In the genomic region with DNA sequence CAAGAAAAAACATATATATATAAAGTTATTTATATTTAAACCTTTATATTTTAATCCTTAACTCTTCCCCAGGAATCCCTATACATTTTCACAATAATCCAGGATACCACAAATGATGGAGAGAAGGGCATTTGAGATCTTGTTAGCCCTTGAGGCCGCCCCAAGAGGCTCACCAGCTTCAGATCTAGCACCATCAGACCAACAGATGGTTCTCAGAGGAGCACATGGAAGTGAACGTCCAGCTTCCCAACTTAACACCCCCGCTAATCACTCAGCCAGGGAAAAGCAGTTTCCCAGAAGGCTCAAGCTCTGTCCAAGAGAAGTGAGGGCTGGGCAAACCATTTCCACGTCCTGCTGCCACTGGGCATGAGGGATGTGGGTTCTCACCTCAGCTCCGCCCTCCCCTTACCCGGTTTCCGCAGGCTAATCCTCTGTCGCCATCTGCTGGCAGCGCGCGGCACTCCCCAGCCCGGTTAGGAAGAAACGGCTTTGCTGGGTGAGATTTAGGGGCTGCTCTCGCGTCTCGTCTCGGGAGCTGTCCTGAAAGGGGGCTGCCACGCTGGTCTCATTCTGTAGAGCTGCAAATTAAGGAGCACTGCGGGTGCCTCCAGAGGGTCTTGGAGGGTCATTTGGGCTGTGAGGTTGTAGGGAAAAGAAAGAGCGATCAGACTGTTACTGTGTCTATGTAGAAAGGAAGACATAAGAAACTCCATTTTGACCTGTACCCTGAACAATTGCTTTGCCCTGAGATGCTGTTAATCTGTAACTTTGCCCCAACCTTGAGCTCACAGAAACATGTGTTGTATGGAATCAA, we compare ENCODE assay signal across 8 cellular contexts. TPM values are rescaled to one million over a fixed set of nuclear protein-coding genes. Genes with fewer than 3 reads are reported as not detected.
A peak's percentile ranks its signal among the peaks of the same experiment; 100 is the strongest.
DNase-seq lines count a peak whose midpoint lies in the region; ATAC-seq and TF ChIP-seq lines count a peak whose summit lies in the region.

No MANE protein-coding gene starts in this region.

- H3K4me3 ChIP-seq in AG04449 (ENCODE audit: low read depth, low read length), result peak overlapping the region; percentile 30; the same call in 1 of the 2 replicates
- peak overlapping the region; percentile 41 for H3K4me3 ChIP-seq in choroid plexus epithelial cell (ENCODE audit: low read depth, low read length)
- H3K4me3 ChIP-seq in lower leg skin (ENCODE audit: low read depth, poor library complexity, severe bottlenecking), result no peak overlapping the region

- TF ChIP-seq POLR2A in lower leg skin (IDR thresholded peaks at IDR 0.05), result no peak

- intact Hi-C loops in lower leg skin (cut with DNase I; ENCODE audit: low total_unique reads), result no loop called here

- peak; percentile 98 for ATAC-seq in GM18909 (IDR thresholded peaks at IDR 0.05; ENCODE audit: poor library complexity, unreplicated experiment)
- peak; percentile 94 for ATAC-seq in HG03139 (IDR thresholded peaks at IDR 0.05; ENCODE audit: unreplicated experiment)

- POLR2A ChIA-PET in AG04449 (lab: Yijun Ruan, JAX), result no interaction called here

- DNase-seq in AG04449 (ENCODE audit: low read depth, low spot score), result no peak
- peak; percentile 54 for DNase-seq in NCI-H460 (ENCODE audit: extremely low read depth, low read depth)
- DNase-seq in activated CD4-positive, alpha-beta T cell treated with anti-CD3 and anti-CD28 coated beads for 48 hours, result peak; percentile 92
- peak; percentile 82 for DNase-seq in choroid plexus epithelial cell (ENCODE audit: low read depth)
- DNase-seq in lower leg skin (ENCODE audit: low spot score in 2 of 2), result peak; percentile 76 to 97
- peak; percentile 64 to 92 (median 76) for DNase-seq in stimulated activated CD4-positive, alpha-beta T cell treated with anti-CD3 and anti-CD28 coated beads, TNF-alpha, amount 100 ng/mL, for 1 hour (ENCODE audit: low read depth in 3 of 3, low spot score in 1 of 3)

- TF ChIP-seq CTCF in AG04449 (IDR thresholded peaks at IDR 0.05; ENCODE audit: insufficient read depth, low read length, missing control alignments) (peak; percentile 100), choroid plexus epithelial cell (conservative IDR thresholded peaks at IDR 0.05; ENCODE audit: low read depth, low read length) (peak; percentile 99), lower leg skin (IDR thresholded peaks at IDR 0.05) (peak in 1 of 3 donors; percentile 68)

- CTCF ChIA-PET in AG04449 (lab: Yijun Ruan, JAX), result interaction anchor here (0.6 to 2.6 kb wide), 41 partner anchors 9 to 568 kb away, joined by 3 to 67 read pairs (median 6); a partner anchor contains a TSS

- WGBS in lower leg skin, 2 donors, result 13 to 21% methylated on average over 20 of the region's 20 CpGs

RNA-seq across cellular contexts. Expression of a gene that starts 6.8 kb away (rescaled TPM):
- total RNA-seq in NCI-H460 (2014; rRNA removed; shearing (Covaris generic)), result 28.3 and 30.9 TPM in 2 replicates
- 55.9 and 59.5 TPM in 2 replicates for polyA plus RNA-seq in NCI-H460 (2014; cell fraction: nucleus; rRNA removed)
- 10 to 100 TPM; 14.9 to 25.0 (median 20.9) TPM for total RNA-seq in lower leg skin

RNA-seq across cellular contexts. Expression of a gene that starts 28.8 kb away (rescaled TPM):
- total RNA-seq in NCI-H460 (2014; rRNA removed; shearing (Covaris generic)), result 2.6 and 3.7 TPM in 2 replicates
- polyA plus RNA-seq in NCI-H460 (2014; cell fraction: nucleus; rRNA removed), result 5.6 and 7.5 TPM in 2 replicates
- total RNA-seq in lower leg skin, result 1 to 10 TPM in 2 of 4 donors, under 1 TPM in 2; 0.19 to 2.2 (median 0.72) TPM

RNA-seq across cellular contexts. Expression of a gene that starts 36.1 kb away (rescaled TPM):
- 0.25 and 0.38 TPM in 2 replicates for total RNA-seq in NCI-H460 (2014; rRNA removed; shearing (Covaris generic))
- polyA plus RNA-seq in NCI-H460 (2014; cell fraction: nucleus; rRNA removed), result 0.11 and 0.49 TPM in 2 replicates
- total RNA-seq in lower leg skin, result 1 to 10 TPM; 1.2 to 6.4 (median 3.4) TPM

RNA-seq across cellular contexts. Expression of a gene that starts 49.7 kb away (rescaled TPM):
- not detected in 2 replicates for total RNA-seq in NCI-H460 (2014; rRNA removed; shearing (Covaris generic))
- not detected in 2 replicates for polyA plus RNA-seq in NCI-H460 (2014; cell fraction: nucleus; rRNA removed)
- not detected for total RNA-seq in lower leg skin
